Comparison of ENCODE assay signal across 20 cellular contexts in the genomic region with DNA sequence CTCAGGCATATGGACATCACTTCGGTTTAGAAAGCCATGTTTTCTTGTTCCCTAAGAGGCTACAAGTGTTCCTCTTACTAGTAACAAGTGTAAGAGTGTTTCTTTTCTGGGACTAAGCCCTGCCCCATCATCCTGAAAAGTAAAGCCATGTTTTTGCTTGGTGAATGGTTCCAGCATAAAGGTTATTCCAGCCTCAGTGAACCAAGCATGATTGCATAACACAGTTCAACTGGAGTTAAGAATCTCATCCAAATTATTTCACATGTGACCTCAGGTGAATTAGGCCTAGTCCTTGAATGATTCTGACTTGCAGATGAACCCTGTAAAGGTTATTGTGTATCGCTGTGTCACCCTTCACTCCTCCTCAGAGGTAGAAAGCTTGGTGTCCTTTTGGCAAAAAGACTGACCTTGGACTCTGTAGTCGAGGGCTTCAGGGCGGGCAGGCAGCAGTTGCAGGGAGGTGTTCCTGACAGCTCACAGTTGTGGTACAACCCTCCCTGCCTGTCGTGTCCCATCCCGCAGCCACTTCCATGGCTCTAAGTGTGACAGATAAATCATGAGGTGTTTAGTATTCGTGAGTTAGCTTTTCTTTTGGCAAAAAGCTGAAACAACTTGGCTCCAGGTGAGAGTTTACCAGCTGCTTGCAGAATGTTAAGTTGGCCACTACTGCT.
DNase-seq lines count a peak whose midpoint lies in the region; ATAC-seq, FAIRE-seq and TF ChIP-seq lines count a peak whose summit lies in the region.
"Had no signal": no experiment of that assay in that cellular context is flagged by ENCODE, and none has a peak within 500 bp of the region (broad histone marks: within the 10 kb centered on the region; RNA-seq: fewer than 3 reads in every experiment).

No MANE protein-coding gene starts in this region.

- no peak for TF ChIP-seq RAD21 in HepG2 (CRISPR knock-in tag; IDR thresholded peaks at IDR 0.05)

- TF ChIP-seq CTCF in bronchial epithelial cell (IDR thresholded peaks at IDR 0.05; ENCODE audit: insufficient read depth, low read length, severe bottlenecking) (no peak), left ventricle myocardium inferior (IDR thresholded peaks at IDR 0.05; ENCODE audit: borderline replicate concordance) (no peak), HepG2 (CRISPR knock-in tag; IDR thresholded peaks at IDR 0.05) (no peak), gastrocnemius medialis (IDR thresholded peaks at IDR 0.05 in 4 of 5, conservative IDR thresholded peaks at IDR 0.05 in 1 of 5) (no peak), WERI-Rb-1 (IDR thresholded peaks at IDR 0.05; ENCODE audit: low read depth, low read length) (no peak)

- H3K27ac Mint-ChIP-seq in activated T-helper 2 cell treated with anti-CD3 and anti-CD28 coated beads, Interferon-gamma antibody, Interleukin-2, Interleukin-4, amounts not matched to agents 10 μg/mL and 5 μg/mL and 100 μg/mL, durations not matched to agents 14 hours and 24 hours and 36 hours, result no peak overlapping the region
- H3K27ac Mint-ChIP-seq: H9 had no signal

- in situ Hi-C loops in HepG2 (cut with HindIII; ENCODE audit: extremely low pct_ligation_motif_present, low pct_unique_long_range_greater_than_20kb) (no loop called here), gastrocnemius medialis (cut with MboI; ENCODE audit: low sequenced_read_pairs in 4 of 4) (no loop called here)

- WGBS in HepG2 (ENCODE audit: low lambda C conversion rate), result 87% methylated on average over 6 of the region's 7 CpGs

- H3K4me3 ChIP-seq in bronchial epithelial cell (ENCODE audit: low read depth, low read length) (no peak overlapping the region), left ventricle myocardium inferior (no peak overlapping the region), HepG2 (replicated peaks in 1 of 3; ENCODE audit: insufficient read depth in 1 of 3, low read depth in 2 of 3, low read length in 3 of 3) (no peak overlapping the region), gastrocnemius medialis (no peak overlapping the region), WERI-Rb-1 (ENCODE audit: low read depth, low read length) (no peak overlapping the region)
- H3K4me3 ChIP-seq: GM23248, K562, MG63 had no signal

- no peaks in the 10 kb centered on the region for H3K4me1 Mint-ChIP-seq in activated T-helper 2 cell treated with anti-CD3 and anti-CD28 coated beads, Interferon-gamma antibody, Interleukin-2, Interleukin-4, amounts not matched to agents 10 μg/mL and 5 μg/mL and 100 μg/mL, durations not matched to agents 14 hours and 24 hours and 36 hours (ENCODE audit: low read depth)

- no peak overlapping the region for H3K9ac ChIP-seq in HepG2 (ENCODE audit: insufficient read depth, low read depth, low read length)
- H3K9ac ChIP-seq: GM23248 had no signal

- intact Hi-C loops in left ventricle myocardium inferior (cut with micrococcal nuclease), result no loop called here
- intact Hi-C loops in HepG2 (cut with micrococcal nuclease; ENCODE audit: unreplicated experiment), result no loop called here
- intact Hi-C loops in gastrocnemius medialis (cut with DNase I; ENCODE audit: low total_unique reads), result no loop called here
- intact Hi-C loops in activated T-helper 2 cell treated with anti-CD3 and anti-CD28 coated beads, Interferon-gamma antibody, Interleukin-2, Interleukin-4, amounts not matched to agents 10 μg/mL and 5 μg/mL and 100 μg/mL, durations not matched to agents 14 hours and 24 hours and 36 hours (cut with micrococcal nuclease), result no loop called here

- CTCF ChIA-PET in HepG2 (lab: Yijun Ruan, JAX; ENCODE audit: low intra/inter-chr PET ratio, low total read pairs), result no interaction called here

- no peak for TF ChIP-seq EP300 in HepG2 (IDR thresholded peaks at IDR 0.05; ENCODE audit: low read depth in 2 of 2, low read length in 2 of 2)
- TF ChIP-seq EP300 in HepG2 (CRISPR knock-in tag; IDR thresholded peaks at IDR 0.05; ENCODE audit: borderline replicate concordance), result no peak

- no peaks in the 10 kb centered on the region for H3K36me3 Mint-ChIP-seq in activated T-helper 2 cell treated with anti-CD3 and anti-CD28 coated beads, Interferon-gamma antibody, Interleukin-2, Interleukin-4, amounts not matched to agents 10 μg/mL and 5 μg/mL and 100 μg/mL, durations not matched to agents 14 hours and 24 hours and 36 hours (ENCODE audit: low read depth)

- H3K79me2 ChIP-seq in HepG2 (ENCODE audit: insufficient read depth, low read length), result no peaks in the 10 kb centered on the region

- POLR2A ChIA-PET in HepG2 (lab: Yijun Ruan, JAX), result no interaction called here

- no peak for TF ChIP-seq POLR2A in HepG2 (IDR thresholded peaks at IDR 0.05; ENCODE audit: insufficient read depth in 1 of 2, low read depth in 2 of 2, low read length in 2 of 2)
- TF ChIP-seq POLR2A in gastrocnemius medialis (IDR thresholded peaks at IDR 0.05), result no peak

- no TSS peak for BruUV-seq in HepG2 (replicated peaks; lab: Mats Ljungman, UMichigan)

- no peak overlapping the region for H3K4me3 Mint-ChIP-seq in activated T-helper 2 cell treated with anti-CD3 and anti-CD28 coated beads, Interferon-gamma antibody, Interleukin-2, Interleukin-4, amounts not matched to agents 10 μg/mL and 5 μg/mL and 100 μg/mL, durations not matched to agents 14 hours and 24 hours and 36 hours (ENCODE audit: low read depth)
- H3K4me3 Mint-ChIP-seq: H9 had no signal

- H3K9me3 Mint-ChIP-seq in activated T-helper 2 cell treated with anti-CD3 and anti-CD28 coated beads, Interferon-gamma antibody, Interleukin-2, Interleukin-4, amounts not matched to agents 10 μg/mL and 5 μg/mL and 100 μg/mL, durations not matched to agents 14 hours and 24 hours and 36 hours, result no peaks in the 10 kb centered on the region
- H3K9me3 Mint-ChIP-seq: H9 had no signal

- H3K4me2 ChIP-seq in HepG2 (ENCODE audit: low read depth, low read length), result no peak overlapping the region

- no peaks in the 10 kb centered on the region for H3K36me3 ChIP-seq in bronchial epithelial cell (ENCODE audit: control insufficient read depth, insufficient read depth, low read length)
- H3K36me3 ChIP-seq in left ventricle myocardium inferior, result no peaks in the 10 kb centered on the region
- H3K36me3 ChIP-seq in HepG2 (replicated peaks in 1 of 2; ENCODE audit: control insufficient read depth in 1 of 2, insufficient read depth in 2 of 2, low read length in 2 of 2), result peaks cover 1 to 9% of the 10 kb centered on the region in 2 experiments; a peak in 2 of 5 replicates
- H3K36me3 ChIP-seq in gastrocnemius medialis, result no peaks in the 10 kb centered on the region
- no peaks in the 10 kb centered on the region for H3K36me3 ChIP-seq in WERI-Rb-1
- H3K36me3 ChIP-seq: MG63 had no signal

- ATAC-seq in HepG2 (no peak; the same call in 2 of the 3 replicates), gastrocnemius medialis (peak in 1 of 2 donors; percentile 13)
- ATAC-seq: K562 had no signal

- FAIRE-seq in bronchial epithelial cell (lab: Jason Lieb, UNC) (peak; percentile 13), HepG2 (lab: Jason Lieb, UNC) (no peak), GM19239 (lab: Jason Lieb, UNC) (no peak)
- FAIRE-seq: K562 had no signal

- H3K9me3 ChIP-seq in left ventricle myocardium inferior (replicated peaks) (no peaks in the 10 kb centered on the region), HepG2 (ENCODE audit: low read length) (no peaks in the 10 kb centered on the region), gastrocnemius medialis (no peaks in the 10 kb centered on the region), WERI-Rb-1 (ENCODE audit: severe bottlenecking) (no peaks in the 10 kb centered on the region)
- H3K9me3 ChIP-seq: MG63 had no signal

- H3K27me3 Mint-ChIP-seq in activated T-helper 2 cell treated with anti-CD3 and anti-CD28 coated beads, Interferon-gamma antibody, Interleukin-2, Interleukin-4, amounts not matched to agents 10 μg/mL and 5 μg/mL and 100 μg/mL, durations not matched to agents 14 hours and 24 hours and 36 hours (ENCODE audit: low read depth), result peaks cover 22% of the 10 kb centered on the region

- H4K20me1 ChIP-seq in HepG2 (ENCODE audit: insufficient read depth, low read length), result no peaks in the 10 kb centered on the region

- no peak overlapping the region for H2AFZ ChIP-seq in HepG2 (ENCODE audit: low read length)
- H2AFZ ChIP-seq: GM23248 had no signal

- H3K27me3 ChIP-seq in bronchial epithelial cell (ENCODE audit: control insufficient read depth, insufficient read depth, low read length) (no peaks in the 10 kb centered on the region), left ventricle myocardium inferior (ENCODE audit: low read depth) (no peaks in the 10 kb centered on the region), HepG2 (ENCODE audit: control insufficient read depth in 1 of 2, insufficient read depth in 2 of 2, low read length in 2 of 2) (no peaks in the 10 kb centered on the region), gastrocnemius medialis (no peaks in the 10 kb centered on the region), WERI-Rb-1 (ENCODE audit: insufficient read depth, low read depth, severe bottlenecking) (no peaks in the 10 kb centered on the region)
- H3K27me3 ChIP-seq: MG63 had no signal

- H3K4me1 ChIP-seq in left ventricle myocardium inferior (peaks cover 22% of the 10 kb centered on the region), HepG2 (ENCODE audit: insufficient read depth, low read length) (peaks cover 14% of the 10 kb centered on the region), gastrocnemius medialis (peaks cover 39 to 45% of the 10 kb centered on the region in 2 donors)

- H3K27ac ChIP-seq in left ventricle myocardium inferior (replicated peaks) (peak overlapping the region; percentile 38), HepG2 (ENCODE audit: extremely low read length, insufficient read depth, low read length) (no peak overlapping the region), gastrocnemius medialis (peak overlapping the region; percentile 5 to 78 (median 64)), WERI-Rb-1 (no peak overlapping the region)
- H3K27ac ChIP-seq: GM23248 had no signal

- no peak for DNase-seq in bronchial epithelial cell (ENCODE audit: low read depth)
- DNase-seq in left ventricle myocardium inferior, result no peak
- no peak for DNase-seq in HepG2 (ENCODE audit: low spot score)
- peak; percentile 9 to 28 for DNase-seq in gastrocnemius medialis
- no peak for DNase-seq in activated T-helper 2 cell treated with anti-CD3 and anti-CD28 coated beads, Interferon-gamma antibody, Interleukin-2, Interleukin-4, amounts not matched to agents 10 μg/mL and 5 μg/mL and 100 μg/mL, durations not matched to agents 14 hours and 24 hours and 36 hours (ENCODE audit: low spot score)
- no peak for DNase-seq in stimulated activated CD4-positive, alpha-beta T cell treated with anti-CD3 and anti-CD28 coated beads, Interleukin-12 subunit alpha, Interleukin-12 subunit beta, amount 100 ng/mL, for 4 hours
- DNase-seq in GM19239 (ENCODE audit: insufficient read length, low spot score), result no peak
- DNase-seq in WERI-Rb-1, result no peak
- DNase-seq: Calu3, DND-41, GM23248, H9, MG63, NCI-H1105 treated with DMSO at 0.1 percent for 48 hours, NCI-H1694, NCI-H2029 treated with DMSO at 0.1 percent for 48 hours, NCI-H446 treated with DMSO at 0.1 percent for 48 hours, RPMI8226, SHP77 treated with DMSO at 0.1 percent for 48 hours had no signal

TF ChIP-seq in HepG2, 621 proteins besides CTCF, POLR2A, EP300 and RAD21:
- TF ChIP-seq SP5 (CRISPR knock-in tag; IDR thresholded peaks at IDR 0.05; ENCODE audit: borderline replicate concordance, low read depth) (no peak), ELF4 (CRISPR knock-in tag; IDR thresholded peaks at IDR 0.05; ENCODE audit: borderline replicate concordance) (no peak), ZNF543 (CRISPR knock-in tag; IDR thresholded peaks at IDR 0.05) (no peak), HNF4A (CRISPR knock-in tag; IDR thresholded peaks at IDR 0.05) (peak; percentile 33; the same call in 1 of the 2 replicates)
TF ChIP-seq in HepG2: peak in this region for 1.

Comparison
In these comparisons a context has a peak if more than half of its experiments do, and no peak if none do; other contexts are left out.
1. DNase-seq: peak in gastrocnemius medialis (2 of 2); none in bronchial epithelial cell (single experiment), left ventricle myocardium inferior (single experiment), HepG2 (single experiment), activated T-helper 2 cell treated with anti-CD3 and anti-CD28 coated beads, Interferon-gamma antibody, Interleukin-2, Interleukin-4, amounts not matched to agents 10 μg/mL and 5 μg/mL and 100 μg/mL, durations not matched to agents 14 hours and 24 hours and 36 hours (single experiment), stimulated activated CD4-positive, alpha-beta T cell treated with anti-CD3 and anti-CD28 coated beads, Interleukin-12 subunit alpha, Interleukin-12 subunit beta, amount 100 ng/mL, for 4 hours (single experiment), GM19239 (single experiment) and WERI-Rb-1 (single experiment).
2. H3K27ac ChIP-seq: peak in left ventricle myocardium inferior (single experiment) and gastrocnemius medialis (4 of 4); none in HepG2 (single experiment) and WERI-Rb-1 (single experiment).